In the genomic region with DNA sequence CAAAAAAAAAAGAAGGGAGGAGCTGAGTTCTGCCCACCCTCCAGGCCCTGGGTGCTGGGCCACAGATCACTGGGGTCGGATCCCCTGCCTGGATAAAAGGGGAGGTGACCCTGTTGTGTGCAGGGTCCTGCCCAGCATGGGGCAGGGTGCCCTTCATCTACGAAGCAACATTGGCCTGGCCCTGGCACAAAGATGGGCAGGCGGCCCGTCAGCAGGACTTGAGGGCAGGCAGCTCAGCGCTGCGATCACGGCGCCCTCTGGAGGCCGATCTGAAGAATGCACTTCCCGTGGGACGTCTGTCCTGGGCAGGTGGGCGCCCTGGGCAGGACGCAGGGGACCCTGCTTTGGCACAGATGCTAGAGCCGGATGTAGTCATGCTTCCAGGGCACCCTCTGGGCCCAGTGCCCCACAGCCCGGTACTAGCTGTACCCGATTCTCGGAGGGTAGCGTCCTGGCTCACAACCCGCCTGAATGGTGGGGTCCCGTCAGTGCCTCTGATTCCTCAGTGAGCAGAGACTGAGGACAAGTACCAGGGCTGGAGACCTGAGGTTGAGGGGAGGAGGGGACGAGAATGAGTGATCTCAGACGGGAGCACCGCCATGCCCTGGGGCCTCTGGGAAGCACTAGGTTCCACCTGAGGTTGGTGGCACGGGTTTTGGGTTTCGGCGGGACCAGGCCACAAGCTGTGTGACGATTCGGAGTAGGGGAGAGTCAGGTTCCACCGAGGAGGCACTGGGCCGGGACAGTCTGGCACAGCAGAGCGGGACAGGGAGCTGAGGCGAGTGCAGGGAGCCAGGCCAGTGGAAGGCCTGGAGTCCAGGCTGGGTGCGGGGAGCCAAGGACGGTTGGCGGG, we compare ENCODE assay signal across 1 cellular context.
A peak's percentile ranks its signal among the peaks of the same experiment; 100 is the strongest.
TF ChIP-seq lines count a peak whose summit lies in the region.

No MANE protein-coding gene starts in this region.

TF ChIP-seq in K562, 482 proteins besides CTCF, POLR2A, EP300 and RAD21 (continues in another document):
- TF ChIP-seq ZNF318 (IDR thresholded peaks at IDR 0.05; ENCODE audit: borderline replicate concordance in 1 of 2, low read depth in 1 of 2) (no peak), MCM2 (IDR thresholded peaks at IDR 0.05; ENCODE audit: low read depth) (no peak), PRMT5 (CRISPR knock-in tag; IDR thresholded peaks at IDR 0.05) (no peak), CCNT2 (IDR thresholded peaks at IDR 0.05; ENCODE audit: borderline replicate concordance, extremely low read depth, insufficient read length, low read depth, low read length) (no peak), CC2D1A (IDR thresholded peaks at IDR 0.05) (no peak), ILK (tag; IDR thresholded peaks at IDR 0.05; ENCODE audit: borderline replicate concordance, low read depth) (no peak), ZNF586 (CRISPR knock-in tag; conservative IDR thresholded peaks at IDR 0.05) (no peak), PCBP1 (IDR thresholded peaks at IDR 0.05; ENCODE audit: low read depth, low read length, poor library complexity, severe bottlenecking) (no peak), SNAPC5 (CRISPR knock-in tag; IDR thresholded peaks at IDR 0.05) (no peak), THAP7 (CRISPR knock-in tag; IDR thresholded peaks at IDR 0.05) (no peak), IFI16 (CRISPR knock-in tag; IDR thresholded peaks at IDR 0.05) (no peak), SMAD4 (CRISPR knock-in tag; conservative IDR thresholded peaks at IDR 0.05) (no peak), REST (CRISPR knock-in tag; IDR thresholded peaks at IDR 0.05; ENCODE audit: low read depth) (no peak), GTF2F1 (IDR thresholded peaks at IDR 0.05; ENCODE audit: low read depth, low read length) (no peak), NCOA2 (IDR thresholded peaks at IDR 0.05; ENCODE audit: partially characterized antibody in 2 of 2) (no peak), ZNF57 (CRISPR knock-in tag; IDR thresholded peaks at IDR 0.05) (no peak), EWSR1 (IDR thresholded peaks at IDR 0.05; ENCODE audit: borderline replicate concordance, low read depth, partially characterized antibody) (no peak), SNRNP70 (optimal IDR thresholded peaks at IDR 0.05; ENCODE audit: low read depth, low read length) (no peak), BACH1 (tag; IDR thresholded peaks at IDR 0.05) (no peak), RAD51 (IDR thresholded peaks at IDR 0.05; ENCODE audit: borderline replicate concordance, low read depth) (no peak)
- TF ChIP-seq, protein P1, sequence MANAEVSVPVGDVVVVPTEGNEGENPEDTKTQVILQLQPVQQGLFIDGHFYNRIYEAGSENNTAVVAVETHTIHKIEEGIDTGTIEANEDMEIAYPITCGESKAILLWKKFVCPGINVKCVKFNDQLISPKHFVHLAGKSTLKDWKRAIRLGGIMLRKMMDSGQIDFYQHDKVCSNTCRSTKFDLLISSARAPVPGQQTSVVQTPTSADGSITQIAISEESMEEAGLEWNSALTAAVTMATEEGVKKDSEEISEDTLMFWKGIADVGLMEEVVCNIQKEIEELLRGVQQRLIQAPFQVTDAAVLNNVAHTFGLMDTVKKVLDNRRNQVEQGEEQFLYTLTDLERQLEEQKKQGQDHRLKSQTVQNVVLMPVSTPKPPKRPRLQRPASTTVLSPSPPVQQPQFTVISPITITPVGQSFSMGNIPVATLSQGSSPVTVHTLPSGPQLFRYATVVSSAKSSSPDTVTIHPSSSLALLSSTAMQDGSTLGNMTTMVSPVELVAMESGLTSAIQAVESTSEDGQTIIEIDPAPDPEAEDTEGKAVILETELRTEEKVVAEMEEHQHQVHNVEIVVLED (CRISPR knock-in tag; IDR thresholded peaks at IDR 0.05): no peak
- TF ChIP-seq, protein P2, sequence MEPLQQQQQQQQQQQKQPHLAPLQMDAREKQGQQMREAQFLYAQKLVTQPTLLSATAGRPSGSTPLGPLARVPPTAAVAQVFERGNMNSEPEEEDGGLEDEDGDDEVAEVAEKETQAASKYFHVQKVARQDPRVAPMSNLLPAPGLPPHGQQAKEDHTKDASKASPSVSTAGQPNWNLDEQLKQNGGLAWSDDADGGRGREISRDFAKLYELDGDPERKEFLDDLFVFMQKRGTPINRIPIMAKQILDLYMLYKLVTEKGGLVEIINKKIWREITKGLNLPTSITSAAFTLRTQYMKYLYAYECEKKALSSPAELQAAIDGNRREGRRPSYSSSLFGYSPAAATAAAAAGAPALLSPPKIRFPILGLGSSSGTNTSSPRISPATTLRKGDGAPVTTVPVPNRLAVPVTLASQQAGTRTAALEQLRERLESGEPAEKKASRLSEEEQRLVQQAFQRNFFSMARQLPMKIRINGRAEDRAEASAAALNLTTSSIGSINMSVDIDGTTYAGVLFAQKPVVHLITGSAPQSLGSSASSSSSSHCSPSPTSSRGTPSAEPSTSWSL (CRISPR knock-in tag; IDR thresholded peaks at IDR 0.05; ENCODE audit: borderline replicate concordance): no peak
- TF ChIP-seq, protein P3, sequence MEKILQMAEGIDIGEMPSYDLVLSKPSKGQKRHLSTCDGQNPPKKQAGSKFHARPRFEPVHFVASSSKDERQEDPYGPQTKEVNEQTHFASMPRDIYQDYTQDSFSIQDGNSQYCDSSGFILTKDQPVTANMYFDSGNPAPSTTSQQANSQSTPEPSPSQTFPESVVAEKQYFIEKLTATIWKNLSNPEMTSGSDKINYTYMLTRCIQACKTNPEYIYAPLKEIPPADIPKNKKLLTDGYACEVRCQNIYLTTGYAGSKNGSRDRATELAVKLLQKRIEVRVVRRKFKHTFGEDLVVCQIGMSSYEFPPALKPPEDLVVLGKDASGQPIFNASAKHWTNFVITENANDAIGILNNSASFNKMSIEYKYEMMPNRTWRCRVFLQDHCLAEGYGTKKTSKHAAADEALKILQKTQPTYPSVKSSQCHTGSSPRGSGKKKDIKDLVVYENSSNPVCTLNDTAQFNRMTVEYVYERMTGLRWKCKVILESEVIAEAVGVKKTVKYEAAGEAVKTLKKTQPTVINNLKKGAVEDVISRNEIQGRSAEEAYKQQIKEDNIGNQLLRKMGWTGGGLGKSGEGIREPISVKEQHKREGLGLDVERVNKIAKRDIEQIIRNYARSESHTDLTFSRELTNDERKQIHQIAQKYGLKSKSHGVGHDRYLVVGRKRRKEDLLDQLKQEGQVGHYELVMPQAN (IDR thresholded peaks at IDR 0.05; ENCODE audit: borderline replicate concordance): no peak
- TF ChIP-seq, protein P4, sequence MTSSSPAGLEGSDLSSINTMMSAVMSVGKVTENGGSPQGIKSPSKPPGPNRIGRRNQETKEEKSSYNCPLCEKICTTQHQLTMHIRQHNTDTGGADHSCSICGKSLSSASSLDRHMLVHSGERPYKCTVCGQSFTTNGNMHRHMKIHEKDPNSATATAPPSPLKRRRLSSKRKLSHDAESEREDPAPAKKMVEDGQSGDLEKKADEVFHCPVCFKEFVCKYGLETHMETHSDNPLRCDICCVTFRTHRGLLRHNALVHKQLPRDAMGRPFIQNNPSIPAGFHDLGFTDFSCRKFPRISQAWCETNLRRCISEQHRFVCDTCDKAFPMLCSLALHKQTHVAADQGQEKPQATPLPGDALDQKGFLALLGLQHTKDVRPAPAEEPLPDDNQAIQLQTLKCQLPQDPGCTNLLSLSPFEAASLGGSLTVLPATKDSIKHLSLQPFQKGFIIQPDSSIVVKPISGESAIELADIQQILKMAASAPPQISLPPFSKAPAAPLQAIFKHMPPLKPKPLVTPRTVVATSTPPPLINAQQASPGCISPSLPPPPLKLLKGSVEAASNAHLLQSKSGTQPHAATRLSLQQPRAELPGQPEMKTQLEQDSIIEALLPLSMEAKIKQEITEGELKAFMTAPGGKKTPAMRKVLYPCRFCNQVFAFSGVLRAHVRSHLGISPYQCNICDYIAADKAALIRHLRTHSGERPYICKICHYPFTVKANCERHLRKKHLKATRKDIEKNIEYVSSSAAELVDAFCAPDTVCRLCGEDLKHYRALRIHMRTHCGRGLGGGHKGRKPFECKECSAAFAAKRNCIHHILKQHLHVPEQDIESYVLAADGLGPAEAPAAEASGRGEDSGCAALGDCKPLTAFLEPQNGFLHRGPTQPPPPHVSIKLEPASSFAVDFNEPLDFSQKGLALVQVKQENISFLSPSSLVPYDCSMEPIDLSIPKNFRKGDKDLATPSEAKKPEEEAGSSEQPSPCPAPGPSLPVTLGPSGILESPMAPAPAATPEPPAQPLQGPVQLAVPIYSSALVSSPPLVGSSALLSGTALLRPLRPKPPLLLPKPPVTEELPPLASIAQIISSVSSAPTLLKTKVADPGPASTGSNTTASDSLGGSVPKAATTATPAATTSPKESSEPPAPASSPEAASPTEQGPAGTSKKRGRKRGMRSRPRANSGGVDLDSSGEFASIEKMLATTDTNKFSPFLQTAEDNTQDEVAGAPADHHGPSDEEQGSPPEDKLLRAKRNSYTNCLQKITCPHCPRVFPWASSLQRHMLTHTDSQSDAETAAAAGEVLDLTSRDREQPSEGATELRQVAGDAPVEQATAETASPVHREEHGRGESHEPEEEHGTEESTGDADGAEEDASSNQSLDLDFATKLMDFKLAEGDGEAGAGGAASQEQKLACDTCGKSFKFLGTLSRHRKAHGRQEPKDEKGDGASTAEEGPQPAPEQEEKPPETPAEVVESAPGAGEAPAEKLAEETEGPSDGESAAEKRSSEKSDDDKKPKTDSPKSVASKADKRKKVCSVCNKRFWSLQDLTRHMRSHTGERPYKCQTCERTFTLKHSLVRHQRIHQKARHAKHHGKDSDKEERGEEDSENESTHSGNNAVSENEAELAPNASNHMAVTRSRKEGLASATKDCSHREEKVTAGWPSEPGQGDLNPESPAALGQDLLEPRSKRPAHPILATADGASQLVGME (CRISPR knock-in tag; IDR thresholded peaks at IDR 0.05): 0 out of 2 replicates have a peak, but pooled peaks have one; percentile 11
